Comparison of ENCODE assay signal across 8 cellular contexts in genomic region chr2:206556357-206556949, GRCh38.
DNase-seq lines count a peak whose midpoint lies in the region; ATAC-seq, FAIRE-seq and TF ChIP-seq lines count a peak whose summit lies in the region.

No MANE protein-coding gene starts in this region.

- peaks cover 3% of the 10 kb centered on the region for H3K27me3 ChIP-seq in transverse colon

- no peak overlapping the region for H3K27ac ChIP-seq in transverse colon

- FAIRE-seq in G401.6 (lab: Jason Lieb, UNC), result peak; percentile 93

- intact Hi-C loops in transverse colon (cut with DNase I; ENCODE audit: low total_unique reads), result no loop called here

- DNase-seq in A172 (ENCODE audit: low spot score) (peak; percentile 59), KG1 (lab: John Stamatoyannopoulos, UW) (peak; percentile 34), SK-N-DZ (ENCODE audit: low spot score) (peak; percentile 45), foreskin fibroblast (peak; percentile 9 to 51), transverse colon (no peak), dedifferentiated amniotic fluid mesenchymal stem cell (ENCODE audit: extremely low spot score) (no peak)

- ATAC-seq in GM21825 (IDR thresholded peaks at IDR 0.05; ENCODE audit: unreplicated experiment), result no peak

- in situ Hi-C loops in transverse colon (cut with MboI; ENCODE audit: low pct_ligation_motif_present in 1 of 4, low pct_unique_long_range_greater_than_20kb in 1 of 4, low sequenced_read_pairs in 3 of 4), result no loop called here

- H3K36me3 ChIP-seq in transverse colon, result no peaks in the 10 kb centered on the region

- TF ChIP-seq POLR2A in transverse colon (IDR thresholded peaks at IDR 0.05), result no peak

- no peaks in the 10 kb centered on the region for H3K4me1 ChIP-seq in transverse colon

- TF ChIP-seq CTCF in foreskin fibroblast (IDR thresholded peaks at IDR 0.05; ENCODE audit: low read depth, low read length), result peak; percentile 48
- TF ChIP-seq CTCF in transverse colon (IDR thresholded peaks at IDR 0.05), result peak; percentile 18 to 38 (median 22)

- no peak for TF ChIP-seq EP300 in transverse colon (IDR thresholded peaks at IDR 0.05; ENCODE audit: low read depth)

- H3K9me3 ChIP-seq in transverse colon, result no peaks in the 10 kb centered on the region

- 55 to 56% methylated on average over 5 of the region's 5 CpGs for WGBS in transverse colon (ENCODE audit: low coverage in 1 of 2), 2 donors

- H3K4me3 ChIP-seq in foreskin fibroblast (ENCODE audit: low read depth in 1 of 2, low read length in 2 of 2) (no peak overlapping the region), transverse colon (no peak overlapping the region)

Comparison
In these comparisons a context has a peak if more than half of its experiments do, and no peak if none do; other contexts are left out.
1. DNase-seq: peak in A172 (single experiment), KG1 (single experiment), SK-N-DZ (single experiment) and foreskin fibroblast (2 of 2); none in transverse colon (single experiment) and dedifferentiated amniotic fluid mesenchymal stem cell (single experiment).